24 cellular contexts compared by ENCODE assay signal in the genomic region with DNA sequence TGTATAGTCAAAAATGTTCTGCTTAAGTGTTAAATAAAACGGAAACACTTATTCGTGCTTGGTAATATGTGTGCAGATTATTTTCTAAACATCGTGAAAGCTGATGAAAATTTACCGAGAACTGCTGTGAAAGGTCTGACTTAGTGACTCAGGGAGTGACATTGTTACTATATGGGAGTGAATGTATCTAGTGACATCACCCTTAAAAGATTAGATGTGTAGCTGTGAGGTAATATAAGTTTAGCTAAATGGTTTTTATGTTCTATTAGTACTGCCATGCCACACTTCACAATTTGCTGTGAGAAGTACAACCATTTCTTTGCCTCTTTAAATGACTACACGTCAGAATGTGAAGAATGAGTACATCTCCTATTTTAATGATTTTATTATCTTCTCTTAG. TPM values are rescaled to one million over a fixed set of nuclear protein-coding genes. Genes with fewer than 3 reads are reported as not detected.
"Had no signal": no experiment of that assay in that cellular context is flagged by ENCODE, and none has a peak within 500 bp of the region (broad histone marks: within the 10 kb centered on the region; RNA-seq: fewer than 3 reads in every experiment).

No MANE protein-coding gene starts in this region.

- H3K4me1 Mint-ChIP-seq: T-cell had no signal

- FAIRE-seq: HepG2, RCC 7860 had no signal

- H3K27ac Mint-ChIP-seq: T-cell; T-helper 1 cell treated with Interleukin-12 subunit alpha and Interleukin-12 subunit beta and Interleukin-4 antibody, amounts not matched to agents 30 μg/mL and 1 μg/mL, for 36 hours had no signal

- H3K4me2 ChIP-seq: KMS-11, SK-N-SH had no signal

- DNase-seq: IMR-90, NCI-H1092, NCI-H1105 treated with DMSO at 0.1 percent for 48 hours, NCI-H1436, NCI-H187, NCI-H2029 treated with DMSO at 0.1 percent for 48 hours, NCI-H2171 treated with DMSO at 0.1 percent for 48 hours, NCI-H2227 treated with DMSO at 0.1 percent for 48 hours, NCI-H524, NCI-H526 treated with DMSO at 0.1 percent for 48 hours, NCI-H748 treated with DMSO at 0.1 percent for 48 hours, SHP77, SK-N-SH, SW 1271, T-cell had no signal

- H3K9ac ChIP-seq: KMS-11, SK-N-SH had no signal

- H3K4me3 Mint-ChIP-seq: T-cell; T-helper 1 cell treated with Interleukin-12 subunit alpha and Interleukin-12 subunit beta and Interleukin-4 antibody, amounts not matched to agents 30 μg/mL and 1 μg/mL, for 36 hours had no signal

- H3K27ac ChIP-seq: KMS-11, RWPE1 had no signal

- ATAC-seq: HepG2, T-cell had no signal

- H3K36me3 Mint-ChIP-seq: T-cell had no signal

- H3K9me3 ChIP-seq: SK-N-SH had no signal

RNA-seq across cellular contexts. Expression of a gene that starts 1.3 kb away (rescaled TPM):
- total RNA-seq: HepG2, HT1080, IMR-90, MCF 10A, NCI-H460, SK-MEL-5, T-cell had no signal
- polyA plus RNA-seq: HepG2, IMR-90, SK-N-SH had no signal
